In genomic region chr20:61253640-61254511, GRCh38 we compare ENCODE assay signal across 8 cellular contexts. TPM values are rescaled to one million over a fixed set of nuclear protein-coding genes. Genes with fewer than 3 reads are reported as not detected.
A peak's percentile ranks its signal among the peaks of the same experiment; 100 is the strongest.
DNase-seq lines count a peak whose midpoint lies in the region; ATAC-seq and TF ChIP-seq lines count a peak whose summit lies in the region.
"Had no signal": no experiment of that assay in that cellular context is flagged by ENCODE, and none has a peak within 500 bp of the region (broad histone marks: within the 10 kb centered on the region; RNA-seq: fewer than 3 reads in every experiment).

No MANE protein-coding gene starts in this region.

- DNase-seq in HCEC 1CT: peak; percentile 18
- no peak for DNase-seq in left cardiac atrium
- no peak for DNase-seq in skeletal muscle cell (ENCODE audit: low read depth)
- DNase-seq in left colon: no peak
- DNase-seq in OCI-LY7 (ENCODE audit: low spot score): no peak
- no peak for DNase-seq in UCSD-AML1 (lab: John Stamatoyannopoulos, UW; ENCODE audit: unreplicated experiment)

- POLR2A ChIA-PET in OCI-LY7 (lab: Charles Lee): no interaction called here

- H3K4me1 ChIP-seq in OCI-LY7 (ENCODE audit: insufficient read depth, low read length, poor library complexity, severe bottlenecking): no peaks in the 10 kb centered on the region

- intact Hi-C loops in left cardiac atrium (cut with DNase I) (no loop called here), left colon (cut with DNase I, micrococcal nuclease) (no loop called here), OCI-LY7 (cut with micrococcal nuclease; ENCODE audit: unreplicated experiment) (no loop called here)

- H3K9me3 ChIP-seq in OCI-LY7 (ENCODE audit: low read length): no peaks in the 10 kb centered on the region

- H3K4me3 ChIP-seq in WI38 (ENCODE audit: low read depth, low read length): peak overlapping the region; percentile 61
- H3K4me3 ChIP-seq in skeletal muscle cell (ENCODE audit: low read depth, low read length): peak overlapping the region; percentile 64
- no peak overlapping the region for H3K4me3 ChIP-seq in OCI-LY7 (ENCODE audit: low read depth, low read length, poor library complexity, severe bottlenecking)

- no peak for TF ChIP-seq CTCF in WI38 (IDR thresholded peaks at IDR 0.05; ENCODE audit: low read depth, low read length)
- no peak for TF ChIP-seq CTCF in OCI-LY7 (conservative IDR thresholded peaks at IDR 0.05; ENCODE audit: low read length)

- no peak overlapping the region for H2AFZ ChIP-seq in OCI-LY7 (ENCODE audit: low read length)

- no peak overlapping the region for H3K27ac ChIP-seq in OCI-LY7 (ENCODE audit: low read depth, low read length, poor library complexity, severe bottlenecking)

- H3K4me2 ChIP-seq in OCI-LY7 (ENCODE audit: low read length): no peak overlapping the region

- CTCF ChIA-PET in OCI-LY7 (lab: Charles Lee; ENCODE audit: unreplicated experiment): no interaction called here

- no peaks in the 10 kb centered on the region for H4K20me1 ChIP-seq in OCI-LY7 (ENCODE audit: insufficient read depth, low read length)

- no TSS peak for BruUV-seq in OCI-LY7 (replicated peaks; lab: Mats Ljungman, UMichigan)

- ATAC-seq in left cardiac atrium (peak; percentile 44 to 56), left colon (no peak)

- no peaks in the 10 kb centered on the region for H3K36me3 ChIP-seq in OCI-LY7 (ENCODE audit: insufficient read depth, low read length)

- H3K79me2 ChIP-seq in OCI-LY7 (ENCODE audit: insufficient read depth, low read depth, low read length): no peaks in the 10 kb centered on the region

- no peaks in the 10 kb centered on the region for H3K9me2 ChIP-seq in OCI-LY7 (ENCODE audit: insufficient read depth, low read length)

RNA-seq across cellular contexts. Expression of gene CDH4, which starts 1.8 kb away (rescaled TPM):
- total RNA-seq in left cardiac atrium (under 1 TPM; 0.06 to 0.08 TPM), left colon (under 1 TPM in 1 of 2 donors, not detected in 1; 0.06 TPM), OCI-LY7 (2022) (not detected in 2 replicates)
- total RNA-seq in OCI-LY7 (2014; rRNA removed; shearing (Covaris generic)): not detected in 2 replicates
- total RNA-seq: T-helper 1 cell treated with Interleukin-12 subunit alpha and Interleukin-12 subunit beta and Interleukin-4 antibody, amounts not matched to agents 30 ng/mL and 1 ng/mL, for 36 hours had no signal
